ENCODE assay signal across 1 cellular context in the genomic region with DNA sequence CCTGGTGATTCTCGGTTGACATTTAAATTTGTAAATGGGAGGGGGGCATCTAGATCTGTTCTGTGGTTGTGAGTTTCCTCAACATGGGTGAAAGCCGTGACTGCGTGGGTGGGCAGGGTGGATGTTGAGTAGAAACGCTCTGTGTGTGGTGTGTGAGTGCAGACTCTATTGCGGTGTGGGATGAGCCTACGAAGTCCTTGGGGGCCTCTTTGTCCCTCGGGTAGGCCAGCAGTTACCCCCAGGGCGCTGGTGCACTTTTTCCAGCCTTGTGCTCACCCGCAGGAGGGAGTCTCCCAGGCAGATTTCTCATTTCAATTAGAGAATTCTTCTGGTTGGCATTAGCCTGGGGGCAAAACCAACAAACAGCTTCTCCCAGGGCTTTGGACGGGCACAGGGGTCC.
TF ChIP-seq lines count a peak whose summit lies in the region.

No MANE protein-coding gene starts in this region.

TF ChIP-seq in GM12878, 131 proteins besides CTCF, POLR2A, EP300 and RAD21 (continued from another document and continues in another):
- TF ChIP-seq, protein P1, sequence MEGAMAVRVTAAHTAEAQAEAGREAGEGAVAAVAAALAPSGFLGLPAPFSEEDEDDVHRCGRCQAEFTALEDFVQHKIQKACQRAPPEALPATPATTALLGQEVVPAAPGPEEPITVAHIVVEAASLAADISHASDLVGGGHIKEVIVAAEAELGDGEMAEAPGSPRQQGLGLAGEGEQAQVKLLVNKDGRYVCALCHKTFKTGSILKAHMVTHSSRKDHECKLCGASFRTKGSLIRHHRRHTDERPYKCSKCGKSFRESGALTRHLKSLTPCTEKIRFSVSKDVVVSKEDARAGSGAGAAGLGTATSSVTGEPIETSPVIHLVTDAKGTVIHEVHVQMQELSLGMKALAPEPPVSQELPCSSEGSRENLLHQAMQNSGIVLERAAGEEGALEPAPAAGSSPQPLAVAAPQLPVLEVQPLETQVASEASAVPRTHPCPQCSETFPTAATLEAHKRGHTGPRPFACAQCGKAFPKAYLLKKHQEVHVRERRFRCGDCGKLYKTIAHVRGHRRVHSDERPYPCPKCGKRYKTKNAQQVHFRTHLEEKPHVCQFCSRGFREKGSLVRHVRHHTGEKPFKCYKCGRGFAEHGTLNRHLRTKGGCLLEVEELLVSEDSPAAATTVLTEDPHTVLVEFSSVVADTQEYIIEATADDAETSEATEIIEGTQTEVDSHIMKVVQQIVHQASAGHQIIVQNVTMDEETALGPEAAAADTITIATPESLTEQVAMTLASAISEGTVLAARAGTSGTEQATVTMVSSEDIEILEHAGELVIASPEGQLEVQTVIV (IDR thresholded peaks at IDR 0.05; ENCODE audit: borderline replicate concordance, partially characterized antibody): no peak
- TF ChIP-seq, protein P2, sequence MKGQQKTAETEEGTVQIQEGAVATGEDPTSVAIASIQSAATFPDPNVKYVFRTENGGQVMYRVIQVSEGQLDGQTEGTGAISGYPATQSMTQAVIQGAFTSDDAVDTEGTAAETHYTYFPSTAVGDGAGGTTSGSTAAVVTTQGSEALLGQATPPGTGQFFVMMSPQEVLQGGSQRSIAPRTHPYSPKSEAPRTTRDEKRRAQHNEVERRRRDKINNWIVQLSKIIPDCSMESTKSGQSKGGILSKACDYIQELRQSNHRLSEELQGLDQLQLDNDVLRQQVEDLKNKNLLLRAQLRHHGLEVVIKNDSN (IDR thresholded peaks at IDR 0.05; ENCODE audit: borderline replicate concordance, extremely low read length, insufficient read depth, low read depth, low read length): no peak
- TF ChIP-seq, protein P3, sequence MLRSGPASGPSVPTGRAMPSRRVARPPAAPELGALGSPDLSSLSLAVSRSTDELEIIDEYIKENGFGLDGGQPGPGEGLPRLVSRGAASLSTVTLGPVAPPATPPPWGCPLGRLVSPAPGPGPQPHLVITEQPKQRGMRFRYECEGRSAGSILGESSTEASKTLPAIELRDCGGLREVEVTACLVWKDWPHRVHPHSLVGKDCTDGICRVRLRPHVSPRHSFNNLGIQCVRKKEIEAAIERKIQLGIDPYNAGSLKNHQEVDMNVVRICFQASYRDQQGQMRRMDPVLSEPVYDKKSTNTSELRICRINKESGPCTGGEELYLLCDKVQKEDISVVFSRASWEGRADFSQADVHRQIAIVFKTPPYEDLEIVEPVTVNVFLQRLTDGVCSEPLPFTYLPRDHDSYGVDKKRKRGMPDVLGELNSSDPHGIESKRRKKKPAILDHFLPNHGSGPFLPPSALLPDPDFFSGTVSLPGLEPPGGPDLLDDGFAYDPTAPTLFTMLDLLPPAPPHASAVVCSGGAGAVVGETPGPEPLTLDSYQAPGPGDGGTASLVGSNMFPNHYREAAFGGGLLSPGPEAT (IDR thresholded peaks at IDR 0.05; ENCODE audit: low read depth): peak; percentile 54; the same call in 1 of the 2 replicates
- TF ChIP-seq, protein P4, sequence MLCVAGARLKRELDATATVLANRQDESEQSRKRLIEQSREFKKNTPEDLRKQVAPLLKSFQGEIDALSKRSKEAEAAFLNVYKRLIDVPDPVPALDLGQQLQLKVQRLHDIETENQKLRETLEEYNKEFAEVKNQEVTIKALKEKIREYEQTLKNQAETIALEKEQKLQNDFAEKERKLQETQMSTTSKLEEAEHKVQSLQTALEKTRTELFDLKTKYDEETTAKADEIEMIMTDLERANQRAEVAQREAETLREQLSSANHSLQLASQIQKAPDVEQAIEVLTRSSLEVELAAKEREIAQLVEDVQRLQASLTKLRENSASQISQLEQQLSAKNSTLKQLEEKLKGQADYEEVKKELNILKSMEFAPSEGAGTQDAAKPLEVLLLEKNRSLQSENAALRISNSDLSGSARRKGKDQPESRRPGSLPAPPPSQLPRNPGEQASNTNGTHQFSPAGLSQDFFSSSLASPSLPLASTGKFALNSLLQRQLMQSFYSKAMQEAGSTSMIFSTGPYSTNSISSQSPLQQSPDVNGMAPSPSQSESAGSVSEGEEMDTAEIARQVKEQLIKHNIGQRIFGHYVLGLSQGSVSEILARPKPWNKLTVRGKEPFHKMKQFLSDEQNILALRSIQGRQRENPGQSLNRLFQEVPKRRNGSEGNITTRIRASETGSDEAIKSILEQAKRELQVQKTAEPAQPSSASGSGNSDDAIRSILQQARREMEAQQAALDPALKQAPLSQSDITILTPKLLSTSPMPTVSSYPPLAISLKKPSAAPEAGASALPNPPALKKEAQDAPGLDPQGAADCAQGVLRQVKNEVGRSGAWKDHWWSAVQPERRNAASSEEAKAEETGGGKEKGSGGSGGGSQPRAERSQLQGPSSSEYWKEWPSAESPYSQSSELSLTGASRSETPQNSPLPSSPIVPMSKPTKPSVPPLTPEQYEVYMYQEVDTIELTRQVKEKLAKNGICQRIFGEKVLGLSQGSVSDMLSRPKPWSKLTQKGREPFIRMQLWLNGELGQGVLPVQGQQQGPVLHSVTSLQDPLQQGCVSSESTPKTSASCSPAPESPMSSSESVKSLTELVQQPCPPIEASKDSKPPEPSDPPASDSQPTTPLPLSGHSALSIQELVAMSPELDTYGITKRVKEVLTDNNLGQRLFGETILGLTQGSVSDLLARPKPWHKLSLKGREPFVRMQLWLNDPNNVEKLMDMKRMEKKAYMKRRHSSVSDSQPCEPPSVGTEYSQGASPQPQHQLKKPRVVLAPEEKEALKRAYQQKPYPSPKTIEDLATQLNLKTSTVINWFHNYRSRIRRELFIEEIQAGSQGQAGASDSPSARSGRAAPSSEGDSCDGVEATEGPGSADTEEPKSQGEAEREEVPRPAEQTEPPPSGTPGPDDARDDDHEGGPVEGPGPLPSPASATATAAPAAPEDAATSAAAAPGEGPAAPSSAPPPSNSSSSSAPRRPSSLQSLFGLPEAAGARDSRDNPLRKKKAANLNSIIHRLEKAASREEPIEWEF (IDR thresholded peaks at IDR 0.05; ENCODE audit: insufficient replicate concordance, low read depth, low read length): peak; percentile 43
- no peak for TF ChIP-seq NFYA (IDR thresholded peaks at IDR 0.05; ENCODE audit: borderline replicate concordance, low read depth, low read length)
- no peak for TF ChIP-seq ZNF24 (IDR thresholded peaks at IDR 0.05)
- peak; percentile 91 for TF ChIP-seq GATAD2B (conservative IDR thresholded peaks at IDR 0.05; ENCODE audit: low read depth)
- TF ChIP-seq CBX3 (IDR thresholded peaks at IDR 0.05; ENCODE audit: borderline replicate concordance, low read depth): no peak
- 0 out of 2 replicates have a peak, but pooled peaks have one; percentile 40 for TF ChIP-seq TCF12 (IDR thresholded peaks at IDR 0.05; ENCODE audit: low read depth, low read length)
- TF ChIP-seq SREBF2 (IDR thresholded peaks at IDR 0.05; ENCODE audit: low read length): no peak
- peak; percentile 59 for TF ChIP-seq IKZF1 (conservative IDR thresholded peaks at IDR 0.05)
- peak; percentile 40; the same call in 1 of the 2 replicates for TF ChIP-seq DPF2 (IDR thresholded peaks at IDR 0.05)
- peak; percentile 72 to 76; a peak in 2 of 4 replicates for TF ChIP-seq IKZF2 (IDR thresholded peaks at IDR 0.05)
- no peak for TF ChIP-seq SUZ12 (IDR thresholded peaks at IDR 0.05; ENCODE audit: unreplicated experiment)
- no peak for TF ChIP-seq RCOR1 (conservative IDR thresholded peaks at IDR 0.05; ENCODE audit: low read depth, low read length)
- peak; percentile 44; the same call in 1 of the 2 replicates for TF ChIP-seq MTA2 (IDR thresholded peaks at IDR 0.05; ENCODE audit: low read depth)
- no peak for TF ChIP-seq LARP7 (IDR thresholded peaks at IDR 0.05)
- TF ChIP-seq EGR1 (IDR thresholded peaks at IDR 0.05; ENCODE audit: borderline replicate concordance in 1 of 2, low read depth in 2 of 2, low read length in 2 of 2): peak in 1 of 2 experiments; percentile 91; a peak in 2 of 3 replicates
- no peak for TF ChIP-seq HCFC1 (IDR thresholded peaks at IDR 0.05; ENCODE audit: low read length)
- no peak for TF ChIP-seq CHD2 (IDR thresholded peaks at IDR 0.05; ENCODE audit: borderline replicate concordance, low read depth, low read length)
- no peak for TF ChIP-seq MXI1 (IDR thresholded peaks at IDR 0.05; ENCODE audit: low read depth, low read length)
- peak; percentile 87 for TF ChIP-seq RUNX3 (IDR thresholded peaks at IDR 0.05; ENCODE audit: low read length)
- peak; percentile 80 for TF ChIP-seq ATF7 (IDR thresholded peaks at IDR 0.05; ENCODE audit: low read depth)
- peak; percentile 53 for TF ChIP-seq SMAD1 (IDR thresholded peaks at IDR 0.05; ENCODE audit: low read depth, partially characterized antibody)
- TF ChIP-seq NFIC (IDR thresholded peaks at IDR 0.05; ENCODE audit: low read depth, low read length): 0 out of 2 replicates have a peak, but pooled peaks have one; percentile 29
- TF ChIP-seq, protein P5, sequence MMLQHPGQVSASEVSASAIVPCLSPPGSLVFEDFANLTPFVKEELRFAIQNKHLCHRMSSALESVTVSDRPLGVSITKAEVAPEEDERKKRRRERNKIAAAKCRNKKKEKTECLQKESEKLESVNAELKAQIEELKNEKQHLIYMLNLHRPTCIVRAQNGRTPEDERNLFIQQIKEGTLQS (IDR thresholded peaks at IDR 0.05; ENCODE audit: borderline replicate concordance, extremely low read depth, low read depth, low read length): no peak
- 0 out of 2 replicates have a peak, but pooled peaks have one; percentile 47 for TF ChIP-seq MTA3 (IDR thresholded peaks at IDR 0.05; ENCODE audit: borderline replicate concordance, low read length)
- no peak for TF ChIP-seq KLF5 (IDR thresholded peaks at IDR 0.05; ENCODE audit: partially characterized antibody)
- TF ChIP-seq, protein P6, sequence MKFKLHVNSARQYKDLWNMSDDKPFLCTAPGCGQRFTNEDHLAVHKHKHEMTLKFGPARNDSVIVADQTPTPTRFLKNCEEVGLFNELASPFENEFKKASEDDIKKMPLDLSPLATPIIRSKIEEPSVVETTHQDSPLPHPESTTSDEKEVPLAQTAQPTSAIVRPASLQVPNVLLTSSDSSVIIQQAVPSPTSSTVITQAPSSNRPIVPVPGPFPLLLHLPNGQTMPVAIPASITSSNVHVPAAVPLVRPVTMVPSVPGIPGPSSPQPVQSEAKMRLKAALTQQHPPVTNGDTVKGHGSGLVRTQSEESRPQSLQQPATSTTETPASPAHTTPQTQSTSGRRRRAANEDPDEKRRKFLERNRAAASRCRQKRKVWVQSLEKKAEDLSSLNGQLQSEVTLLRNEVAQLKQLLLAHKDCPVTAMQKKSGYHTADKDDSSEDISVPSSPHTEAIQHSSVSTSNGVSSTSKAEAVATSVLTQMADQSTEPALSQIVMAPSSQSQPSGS (IDR thresholded peaks at IDR 0.05; ENCODE audit: low read length): 0 out of 2 replicates have a peak, but pooled peaks have one; percentile 29
- TF ChIP-seq MEF2B (IDR thresholded peaks at IDR 0.05; ENCODE audit: partially characterized antibody, poor library complexity, severe bottlenecking): peak; percentile 98
- peak; percentile 35; the same call in 1 of the 2 replicates for TF ChIP-seq BACH1 (IDR thresholded peaks at IDR 0.05; ENCODE audit: borderline replicate concordance)
- TF ChIP-seq, protein P7, sequence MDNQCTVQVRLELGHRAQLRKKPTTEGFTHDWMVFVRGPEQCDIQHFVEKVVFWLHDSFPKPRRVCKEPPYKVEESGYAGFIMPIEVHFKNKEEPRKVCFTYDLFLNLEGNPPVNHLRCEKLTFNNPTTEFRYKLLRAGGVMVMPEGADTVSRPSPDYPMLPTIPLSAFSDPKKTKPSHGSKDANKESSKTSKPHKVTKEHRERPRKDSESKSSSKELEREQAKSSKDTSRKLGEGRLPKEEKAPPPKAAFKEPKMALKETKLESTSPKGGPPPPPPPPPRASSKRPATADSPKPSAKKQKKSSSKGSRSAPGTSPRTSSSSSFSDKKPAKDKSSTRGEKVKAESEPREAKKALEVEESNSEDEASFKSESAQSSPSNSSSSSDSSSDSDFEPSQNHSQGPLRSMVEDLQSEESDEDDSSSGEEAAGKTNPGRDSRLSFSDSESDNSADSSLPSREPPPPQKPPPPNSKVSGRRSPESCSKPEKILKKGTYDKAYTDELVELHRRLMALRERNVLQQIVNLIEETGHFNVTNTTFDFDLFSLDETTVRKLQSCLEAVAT (IDR thresholded peaks at IDR 0.05): peak; percentile 74
- no peak for TF ChIP-seq SIN3A (IDR thresholded peaks at IDR 0.05; ENCODE audit: low read depth, low read length)
- peak; percentile 72 to 76; a peak in 3 of 4 replicates for TF ChIP-seq BHLHE40 (IDR thresholded peaks at IDR 0.05; ENCODE audit: borderline replicate concordance in 1 of 2, low read depth in 2 of 2, low read length in 1 of 2)
- no peak for TF ChIP-seq JUND (IDR thresholded peaks at IDR 0.05; ENCODE audit: low read depth, low read length)
- 0 out of 2 replicates have a peak, but pooled peaks have one; percentile 35 for TF ChIP-seq CBFB (IDR thresholded peaks at IDR 0.05; ENCODE audit: low read depth)
- TF ChIP-seq NBN (IDR thresholded peaks at IDR 0.05): peak; percentile 76; the same call in 1 of the 2 replicates
- 0 out of 2 replicates have a peak, but pooled peaks have one; percentile 58 for TF ChIP-seq EED (IDR thresholded peaks at IDR 0.05; ENCODE audit: low read depth)
- TF ChIP-seq ZBED1 (IDR thresholded peaks at IDR 0.05; ENCODE audit: borderline replicate concordance): 0 out of 2 replicates have a peak, but pooled peaks have one; percentile 19
- TF ChIP-seq RAD51 (IDR thresholded peaks at IDR 0.05): no peak
- TF ChIP-seq MYC (IDR thresholded peaks at IDR 0.05; ENCODE audit: insufficient read depth, insufficient read length, insufficient replicate concordance, low read length, severe bottlenecking): no peak
- TF ChIP-seq YBX1 (IDR thresholded peaks at IDR 0.05): peak; percentile 80; the same call in 1 of the 2 replicates
- no peak for TF ChIP-seq YY1 (IDR thresholded peaks at IDR 0.05; ENCODE audit: low read depth, low read length)
- no peak for TF ChIP-seq BRCA1 (IDR thresholded peaks at IDR 0.05; ENCODE audit: low read depth, low read length)
- TF ChIP-seq, protein P8, sequence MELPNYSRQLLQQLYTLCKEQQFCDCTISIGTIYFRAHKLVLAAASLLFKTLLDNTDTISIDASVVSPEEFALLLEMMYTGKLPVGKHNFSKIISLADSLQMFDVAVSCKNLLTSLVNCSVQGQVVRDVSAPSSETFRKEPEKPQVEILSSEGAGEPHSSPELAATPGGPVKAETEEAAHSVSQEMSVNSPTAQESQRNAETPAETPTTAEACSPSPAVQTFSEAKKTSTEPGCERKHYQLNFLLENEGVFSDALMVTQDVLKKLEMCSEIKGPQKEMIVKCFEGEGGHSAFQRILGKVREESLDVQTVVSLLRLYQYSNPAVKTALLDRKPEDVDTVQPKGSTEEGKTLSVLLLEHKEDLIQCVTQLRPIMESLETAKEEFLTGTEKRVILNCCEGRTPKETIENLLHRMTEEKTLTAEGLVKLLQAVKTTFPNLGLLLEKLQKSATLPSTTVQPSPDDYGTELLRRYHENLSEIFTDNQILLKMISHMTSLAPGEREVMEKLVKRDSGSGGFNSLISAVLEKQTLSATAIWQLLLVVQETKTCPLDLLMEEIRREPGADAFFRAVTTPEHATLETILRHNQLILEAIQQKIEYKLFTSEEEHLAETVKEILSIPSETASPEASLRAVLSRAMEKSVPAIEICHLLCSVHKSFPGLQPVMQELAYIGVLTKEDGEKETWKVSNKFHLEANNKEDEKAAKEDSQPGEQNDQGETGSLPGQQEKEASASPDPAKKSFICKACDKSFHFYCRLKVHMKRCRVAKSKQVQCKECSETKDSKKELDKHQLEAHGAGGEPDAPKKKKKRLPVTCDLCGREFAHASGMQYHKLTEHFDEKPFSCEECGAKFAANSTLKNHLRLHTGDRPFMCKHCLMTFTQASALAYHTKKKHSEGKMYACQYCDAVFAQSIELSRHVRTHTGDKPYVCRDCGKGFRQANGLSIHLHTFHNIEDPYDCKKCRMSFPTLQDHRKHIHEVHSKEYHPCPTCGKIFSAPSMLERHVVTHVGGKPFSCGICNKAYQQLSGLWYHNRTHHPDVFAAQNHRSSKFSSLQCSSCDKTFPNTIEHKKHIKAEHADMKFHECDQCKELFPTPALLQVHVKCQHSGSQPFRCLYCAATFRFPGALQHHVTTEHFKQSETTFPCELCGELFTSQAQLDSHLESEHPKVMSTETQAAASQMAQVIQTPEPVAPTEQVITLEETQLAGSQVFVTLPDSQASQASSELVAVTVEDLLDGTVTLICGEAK (IDR thresholded peaks at IDR 0.05; ENCODE audit: borderline replicate concordance): no peak
- TF ChIP-seq SRF (IDR thresholded peaks at IDR 0.05; ENCODE audit: low read depth in 2 of 2, low read length in 2 of 2): no peak
